9 cellular contexts compared by ENCODE assay signal in genomic region chr12:130281157-130281799, GRCh38. TPM values are rescaled to one million over a fixed set of nuclear protein-coding genes. Genes with fewer than 3 reads are reported as not detected.
DNase-seq lines count a peak whose midpoint lies in the region; ATAC-seq, FAIRE-seq and TF ChIP-seq lines count a peak whose summit lies in the region.
"Had no signal": no experiment of that assay in that cellular context is flagged by ENCODE, and none has a peak within 500 bp of the region (broad histone marks: within the 10 kb centered on the region; RNA-seq: fewer than 3 reads in every experiment).

No MANE protein-coding gene starts in this region.

- TF ChIP-seq POLR2A in Peyer's patch (IDR thresholded peaks at IDR 0.05) = no peak

- H3K27ac Mint-ChIP-seq in mesothelial cell of epicardium (no peak overlapping the region), type B pancreatic cell (no peak overlapping the region)

- no peak for ATAC-seq in GM18870 (IDR thresholded peaks at IDR 0.05; ENCODE audit: unreplicated experiment)

- H3K27me3 ChIP-seq in bronchial epithelial cell (ENCODE audit: control insufficient read depth, insufficient read depth, low read length) = no peaks in the 10 kb centered on the region
- no peaks in the 10 kb centered on the region for H3K27me3 ChIP-seq in Peyer's patch

- H3K36me3 ChIP-seq in bronchial epithelial cell (ENCODE audit: control insufficient read depth, insufficient read depth, low read length) = no peaks in the 10 kb centered on the region
- H3K36me3 ChIP-seq in Peyer's patch = no peaks in the 10 kb centered on the region

- no peak overlapping the region for H3K27ac ChIP-seq in Peyer's patch

- TF ChIP-seq CTCF in bronchial epithelial cell (IDR thresholded peaks at IDR 0.05; ENCODE audit: insufficient read depth, low read length, severe bottlenecking) (peak; percentile 69), mesothelial cell of epicardium (IDR thresholded peaks at IDR 0.05; ENCODE audit: unreplicated experiment) (peak; percentile 79), type B pancreatic cell (conservative IDR thresholded peaks at IDR 0.05) (peak; percentile 85), Peyer's patch (IDR thresholded peaks at IDR 0.05) (peak in 3 of 6 experiments; percentile 29 to 39 (median 35))

- H3K27me3 Mint-ChIP-seq in mesothelial cell of epicardium (ENCODE audit: low read depth) = peaks cover 20% of the 10 kb centered on the region
- peaks cover 22% of the 10 kb centered on the region for H3K27me3 Mint-ChIP-seq in type B pancreatic cell

- H3K4me3 ChIP-seq in bronchial epithelial cell (ENCODE audit: low read depth, low read length) = no peak overlapping the region
- H3K4me3 ChIP-seq in Peyer's patch = no peak overlapping the region

- no peak for FAIRE-seq in bronchial epithelial cell (lab: Jason Lieb, UNC)
- FAIRE-seq: endometrium had no signal

- H3K4me3 Mint-ChIP-seq in mesothelial cell of epicardium (no peak overlapping the region), type B pancreatic cell (peak overlapping the region; percentile 17)

- DNase-seq in D341Med (ENCODE audit: low spot score) (peak; percentile 87), NCI-H2171 treated with DMSO at 0.1 percent for 48 hours (lab: John Stamatoyannopoulos, UW) (peak; percentile 63), bronchial epithelial cell (ENCODE audit: low read depth) (no peak), mesothelial cell of epicardium (ENCODE audit: low spot score in 2 of 2, unreplicated experiment in 2 of 2) (peak in 1 of 2 experiments; percentile 79), type B pancreatic cell (ENCODE audit: extremely low spot score, unreplicated experiment) (no peak), GOT3 (lab: John Stamatoyannopoulos, UW) (no peak), Peyer's patch (no peak)

- H3K36me3 Mint-ChIP-seq in mesothelial cell of epicardium = no peaks in the 10 kb centered on the region
- no peaks in the 10 kb centered on the region for H3K36me3 Mint-ChIP-seq in type B pancreatic cell

- H3K9me3 ChIP-seq in Peyer's patch = no peaks in the 10 kb centered on the region

- no peaks in the 10 kb centered on the region for H3K4me1 ChIP-seq in Peyer's patch

- H3K9me3 Mint-ChIP-seq in mesothelial cell of epicardium (peaks cover 14% of the 10 kb centered on the region), type B pancreatic cell (peaks cover 15% of the 10 kb centered on the region)

- H3K4me1 Mint-ChIP-seq in mesothelial cell of epicardium = no peaks in the 10 kb centered on the region
- H3K4me1 Mint-ChIP-seq in type B pancreatic cell (ENCODE audit: unreplicated experiment) = peaks cover 4% of the 10 kb centered on the region

RNA-seq across cellular contexts. Expression of gene PIWIL1, which starts 56.4 kb away (rescaled TPM):
- not detected in 2 replicates for total RNA-seq in bronchial epithelial cell
- total RNA-seq in mesothelial cell of epicardium = not detected in 3 replicates
- not detected in 2 replicates for total RNA-seq in type B pancreatic cell (ENCODE audit: low replicate concordance)
- not detected for total RNA-seq in Peyer's patch

Comparison
In these comparisons a context has a peak if more than half of its experiments do, and no peak if none do; other contexts are left out.
1. DNase-seq: peak in D341Med (single experiment) and NCI-H2171 treated with DMSO at 0.1 percent for 48 hours (single experiment); none in bronchial epithelial cell (single experiment), type B pancreatic cell (single experiment), GOT3 (single experiment) and Peyer's patch (0 of 3).